Comparison of ENCODE assay signal across 23 cellular contexts in the genomic region with DNA sequence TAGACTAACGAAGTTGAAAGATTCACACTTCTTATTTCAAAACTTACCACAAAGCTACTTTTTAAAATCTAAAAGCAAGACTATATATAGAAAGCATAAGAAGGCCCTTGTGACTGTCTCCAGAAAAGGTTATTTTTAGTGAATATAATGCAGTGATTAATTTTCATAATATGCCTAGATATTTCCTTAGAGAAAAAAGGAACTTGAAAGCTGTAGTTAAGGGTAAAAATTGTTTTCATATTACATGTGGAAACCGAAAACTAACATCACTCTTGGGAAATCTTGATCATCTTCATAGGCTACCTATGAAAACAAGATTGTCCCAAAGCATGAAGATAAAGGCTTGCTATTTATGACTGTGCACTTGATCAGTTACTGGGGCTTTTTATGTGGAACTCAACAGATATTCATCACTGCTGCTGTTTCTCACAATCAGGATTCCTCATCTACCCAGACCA.
A peak's percentile ranks its signal among the peaks of the same experiment; 100 is the strongest.
DNase-seq lines count a peak whose midpoint lies in the region; ATAC-seq and FAIRE-seq lines count a peak whose summit lies in the region.
"Had no signal": no experiment of that assay in that cellular context is flagged by ENCODE, and none has a peak within 500 bp of the region (broad histone marks: within the 10 kb centered on the region; RNA-seq: fewer than 3 reads in every experiment).

No MANE protein-coding gene starts in this region.

- DNase-seq in activated T-cell treated with anti-CD3 and anti-CD28 coated beads, Interleukin-2, amount 50 U/mL, for 4 hours, result no peak
- no peak for DNase-seq in activated T-cell treated with anti-CD3 and anti-CD28 coated beads, Interleukin-2, amount 50 U/mL, for 48 hours
- no peak for DNase-seq in GM19239 (ENCODE audit: insufficient read length, low spot score)
- DNase-seq in stimulated activated CD4-positive, alpha-beta T cell treated with anti-CD3 and anti-CD28 coated beads, Interleukin-4, amount 100 ng/mL, for 4 hours, result no peak
- no peak for DNase-seq in DMS 273 (lab: John Stamatoyannopoulos, UW; ENCODE audit: unreplicated experiment)
- no peak for DNase-seq in activated effector memory CD4-positive, alpha-beta T cell treated with anti-CD3 and anti-CD28 coated beads, Interleukin-2, amount 50 U/mL, for 16 hours
- DNase-seq: activated CD4-positive, CD25-positive, alpha-beta regulatory T cell; BE2C; endodermal cell; left colon; NCI-H187; NCI-H345; stimulated activated CD4-positive, alpha-beta T cell treated with anti-CD3 and anti-CD28 coated beads, Interleukin-2, amount 100 ng/mL, for 24 hours; stimulated activated naive CD8-positive, alpha-beta T cell treated with anti-CD3 and anti-CD28 coated beads, Interleukin-15, amount 100 ng/mL, for 72 hours; T-helper 9 cell had no signal

- no peaks in the 10 kb centered on the region for H3K36me3 Mint-ChIP-seq in activated T-cell treated with anti-CD3 and anti-CD28 coated beads, Interleukin-2, amount 50 U/mL, for 4 hours (ENCODE audit: insufficient read depth)
- H3K36me3 Mint-ChIP-seq: activated naive CD8-positive, alpha-beta T cell had no signal

- no peak overlapping the region for H3K4me3 Mint-ChIP-seq in activated T-cell treated with anti-CD3 and anti-CD28 coated beads, Interleukin-2, amount 50 U/mL, for 4 hours
- H3K4me3 Mint-ChIP-seq: activated naive CD8-positive, alpha-beta T cell; endodermal cell; nephron; stimulated activated naive CD8-positive, alpha-beta T cell treated with anti-CD3 and anti-CD28 coated beads, Interleukin-15, amount 100 ng/mL, for 72 hours had no signal

- peak; percentile 25 to 51 for ATAC-seq in activated T-cell treated with anti-CD3 and anti-CD28 coated beads, Interleukin-2, amount 50 U/mL, for 4 hours
- ATAC-seq in GM21723 (IDR thresholded peaks at IDR 0.05; ENCODE audit: unreplicated experiment) (peak; percentile 69), HG03442 (IDR thresholded peaks at IDR 0.05; ENCODE audit: unreplicated experiment) (peak; percentile 68)
- ATAC-seq: K562; left colon; Panc1; stimulated activated naive CD8-positive, alpha-beta T cell treated with anti-CD3 and anti-CD28 coated beads, Interleukin-15, amount 100 ng/mL, for 72 hours had no signal

- no peak for FAIRE-seq in GM19239 (lab: Jason Lieb, UNC)
- FAIRE-seq: A204.1, D721Med, K562 had no signal

- no peaks in the 10 kb centered on the region for H3K9me3 Mint-ChIP-seq in activated T-cell treated with anti-CD3 and anti-CD28 coated beads, Interleukin-2, amount 50 U/mL, for 4 hours
- H3K9me3 Mint-ChIP-seq: endodermal cell; nephron; stimulated activated naive CD8-positive, alpha-beta T cell treated with anti-CD3 and anti-CD28 coated beads, Interleukin-15, amount 100 ng/mL, for 72 hours had no signal

- no peaks in the 10 kb centered on the region for H3K4me1 Mint-ChIP-seq in activated T-cell treated with anti-CD3 and anti-CD28 coated beads, Interleukin-2, amount 50 U/mL, for 4 hours (ENCODE audit: low read depth)
- H3K4me1 Mint-ChIP-seq: nephron; stimulated activated naive CD8-positive, alpha-beta T cell treated with anti-CD3 and anti-CD28 coated beads, Interleukin-15, amount 100 ng/mL, for 72 hours had no signal

- H3K27me3 Mint-ChIP-seq in activated T-cell treated with anti-CD3 and anti-CD28 coated beads, Interleukin-2, amount 50 U/mL, for 4 hours (ENCODE audit: low read depth), result peaks cover 7% of the 10 kb centered on the region
- H3K27me3 Mint-ChIP-seq: stimulated activated naive CD8-positive, alpha-beta T cell treated with anti-CD3 and anti-CD28 coated beads, Interleukin-15, amount 100 ng/mL, for 72 hours had no signal
